ENCODE assay signal across 17 cellular contexts in genomic region chr9:93636667-93637066, GRCh38.
"Had no signal": no experiment of that assay in that cellular context is flagged by ENCODE, and none has a peak within 500 bp of the region (broad histone marks: within the 10 kb centered on the region; RNA-seq: fewer than 3 reads in every experiment).

No MANE protein-coding gene starts in this region.

- DNase-seq: activated CD4-positive, alpha-beta T cell treated with anti-CD3 and anti-CD28 coated beads, Interleukin-2, amount 10 ng/mL, durations not matched to agents 7 days and 5 days; activated CD8-positive, alpha-beta T cell treated with anti-CD3 and anti-CD28 coated beads, Interleukin-2, amount 10 ng/mL, durations not matched to agents 7 days and 5 days; activated effector memory CD4-positive, alpha-beta T cell treated with Interleukin-2 at 50 U/mL for 16 hours; activated naive CD4-positive, alpha-beta T cell; activated T-cell treated with anti-CD3 and anti-CD28 coated beads, Interleukin-2, amount 50 U/mL, for 1 hour; Kasumi-1; KBM-7; NCI-H1105 treated with DMSO at 0.1 percent for 48 hours; NCI-H1436 treated with DMSO at 0.1 percent for 48 hours; NCI-H187; NCI-H2081; NCI-H510A treated with DMSO at 0.1 percent for 48 hours; PC-3; SIG-M5; T-helper 17 cell; T-helper 9 cell had no signal

- ATAC-seq: activated CD8-positive, alpha-beta T cell treated with anti-CD3 and anti-CD28 coated beads, Interleukin-2, amount 10 ng/mL, durations not matched to agents 7 days and 5 days; PC-3; T-helper 17 cell; WTC11 had no signal
